1 cellular context compared by ENCODE assay signal in the genomic region with DNA sequence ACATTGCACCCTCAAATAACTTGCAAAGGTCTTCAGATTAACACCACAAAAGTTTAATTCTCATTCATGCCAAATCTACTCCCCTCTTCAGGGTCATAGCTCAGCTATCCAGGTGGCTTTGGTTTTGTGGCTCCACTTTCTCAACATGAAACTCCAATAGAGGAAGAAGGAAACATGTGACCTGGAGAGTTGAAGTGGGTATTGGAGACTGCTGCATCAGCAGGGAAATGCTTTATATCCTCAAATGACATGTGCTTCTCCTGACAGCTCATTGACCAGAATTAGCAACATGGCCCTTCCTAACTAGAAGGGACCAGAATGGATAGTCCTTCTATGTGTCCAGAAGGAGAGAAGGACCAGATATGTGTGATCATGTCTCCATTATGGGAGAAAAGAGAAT.
TF ChIP-seq lines count a peak whose summit lies in the region.

No MANE protein-coding gene starts in this region.

TF ChIP-seq in HepG2, 621 proteins besides CTCF, POLR2A, EP300 and RAD21 (continued from another document):
- TF ChIP-seq SIX1 (CRISPR knock-in tag; IDR thresholded peaks at IDR 0.05; ENCODE audit: borderline replicate concordance) (no peak), HNRNPL (IDR thresholded peaks at IDR 0.05; ENCODE audit: low read depth, low read length) (no peak)
